8 cellular contexts compared by ENCODE assay signal in the genomic region with DNA sequence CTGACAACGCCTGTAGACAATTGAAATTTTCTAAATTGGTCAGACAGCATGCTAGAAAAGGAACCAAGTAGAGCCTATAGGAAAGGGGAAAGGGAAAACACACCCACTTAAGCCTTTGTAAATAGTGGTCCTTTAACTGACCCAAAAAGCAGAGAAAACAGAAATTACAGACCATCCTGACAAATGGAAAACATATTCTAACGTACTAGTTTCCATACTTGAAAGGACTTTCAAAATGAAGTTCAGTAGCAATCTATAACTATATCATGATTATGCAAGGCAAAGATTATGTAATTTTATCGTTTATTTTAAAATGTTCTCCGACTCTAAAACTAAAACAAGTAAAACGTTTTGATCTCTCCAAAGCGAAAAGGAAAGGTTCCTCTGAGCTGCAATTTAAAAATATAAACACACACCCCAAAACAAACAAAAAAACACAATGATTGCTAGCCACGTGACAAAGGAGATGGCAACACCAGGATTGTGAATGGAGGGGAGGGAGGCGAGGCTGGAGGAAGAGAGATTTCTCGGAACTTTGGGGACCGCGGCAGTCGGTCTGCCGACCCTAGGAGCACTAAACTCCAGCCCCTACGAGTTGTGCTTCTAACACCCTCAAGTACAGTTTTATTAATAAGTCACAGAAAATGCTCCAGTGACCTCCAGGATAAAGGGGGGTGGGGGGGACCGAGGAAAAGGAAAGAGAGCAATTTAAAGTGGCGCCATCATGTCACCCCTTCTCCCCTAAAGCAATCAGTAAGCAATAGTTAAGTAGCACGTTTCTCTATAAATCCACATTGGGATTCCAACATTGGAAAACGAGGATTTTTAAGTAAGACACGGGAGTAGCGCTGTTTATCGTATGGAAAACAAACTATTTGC. TPM values are rescaled to one million over a fixed set of nuclear protein-coding genes. Genes with fewer than 3 reads are reported as not detected.
DNase-seq lines count a peak whose midpoint lies in the region; ATAC-seq and TF ChIP-seq lines count a peak whose summit lies in the region.

No MANE protein-coding gene starts in this region.

- H3K27ac Mint-ChIP-seq in activated T-helper 1 cell treated with anti-CD3 and anti-CD28 coated beads, Interleukin-12 subunit alpha, Interleukin-12 subunit beta, Interleukin-2, Interleukin-4 antibody, amounts not matched to agents 30 ng/mL and 10 ng/mL and 1 ng/mL, durations not matched to agents 14 hours and 24 hours and 36 hours = peak overlapping the region; percentile 99

- peaks cover 8% of the 10 kb centered on the region for H3K36me3 Mint-ChIP-seq in activated T-helper 1 cell treated with anti-CD3 and anti-CD28 coated beads, Interleukin-12 subunit alpha, Interleukin-12 subunit beta, Interleukin-2, Interleukin-4 antibody, amounts not matched to agents 30 ng/mL and 10 ng/mL and 1 ng/mL, durations not matched to agents 14 hours and 24 hours and 36 hours (ENCODE audit: low read depth)

- H3K27me3 Mint-ChIP-seq in activated T-helper 1 cell treated with anti-CD3 and anti-CD28 coated beads, Interleukin-12 subunit alpha, Interleukin-12 subunit beta, Interleukin-2, Interleukin-4 antibody, amounts not matched to agents 30 ng/mL and 10 ng/mL and 1 ng/mL, durations not matched to agents 14 hours and 24 hours and 36 hours (ENCODE audit: insufficient read depth) = no peaks in the 10 kb centered on the region

- no peaks in the 10 kb centered on the region for H3K36me3 ChIP-seq in parathyroid adenoma (ENCODE audit: control insufficient read depth, insufficient read depth, low read length)

- intact Hi-C loops in activated T-helper 1 cell treated with anti-CD3 and anti-CD28 coated beads, Interleukin-12 subunit alpha, Interleukin-12 subunit beta, Interleukin-2, Interleukin-4 antibody, amounts not matched to agents 30 ng/mL and 10 ng/mL and 1 ng/mL, durations not matched to agents 14 hours and 24 hours and 36 hours (cut with micrococcal nuclease) = loop anchor here (1.0 to 10.0 kb wide), 6 partner anchors 35 to 1297 kb away; partner anchors contain the start of genes EFTUD2 and MAP3K14

- H3K79me2 ChIP-seq in parathyroid adenoma = peaks cover 57% of the 10 kb centered on the region

- no peaks in the 10 kb centered on the region for H3K27me3 ChIP-seq in parathyroid adenoma (ENCODE audit: control insufficient read depth, insufficient read depth, low read length)

- peaks cover 15% of the 10 kb centered on the region for H3K4me1 ChIP-seq in parathyroid adenoma

- CTCF ChIA-PET in GM10248 (lab: Yijun Ruan, JAX) = interaction anchor here (1.4 to 2.3 kb wide), 4 partner anchors 9 to 189 kb away, joined by 3 to 17 read pairs (median 13); no protein-coding TSS in a partner anchor

- H3K27ac ChIP-seq in parathyroid adenoma = peak overlapping the region; percentile 93

- POLR2A ChIA-PET in GM10248 (lab: Yijun Ruan, JAX) = no interaction called here

- no peak for TF ChIP-seq CTCF in GM10248 (IDR thresholded peaks at IDR 0.05; ENCODE audit: control extremely low read depth, extremely low read depth, low read depth, missing control alignments)
- TF ChIP-seq CTCF in parathyroid adenoma (IDR thresholded peaks at IDR 0.05) = no peak

- no peak overlapping the region for H3K9ac ChIP-seq in parathyroid adenoma

- peak overlapping the region; percentile 73 for H3K4me2 ChIP-seq in parathyroid adenoma (ENCODE audit: low read length)

- ATAC-seq in GM18867 (IDR thresholded peaks at IDR 0.05; ENCODE audit: unreplicated experiment) = no peak

- peak overlapping the region; percentile 86 for H3K4me3 Mint-ChIP-seq in activated T-helper 1 cell treated with anti-CD3 and anti-CD28 coated beads, Interleukin-12 subunit alpha, Interleukin-12 subunit beta, Interleukin-2, Interleukin-4 antibody, amounts not matched to agents 30 ng/mL and 10 ng/mL and 1 ng/mL, durations not matched to agents 14 hours and 24 hours and 36 hours

- H3K9me3 ChIP-seq in parathyroid adenoma (ENCODE audit: control insufficient read depth, low read length) = no peaks in the 10 kb centered on the region

- H3K4me1 Mint-ChIP-seq in activated T-helper 1 cell treated with anti-CD3 and anti-CD28 coated beads, Interleukin-12 subunit alpha, Interleukin-12 subunit beta, Interleukin-2, Interleukin-4 antibody, amounts not matched to agents 30 ng/mL and 10 ng/mL and 1 ng/mL, durations not matched to agents 14 hours and 24 hours and 36 hours (ENCODE audit: low read depth) = peaks cover 72% of the 10 kb centered on the region

- H3K4me3 ChIP-seq in parathyroid adenoma (ENCODE audit: low read depth, low read length) = peak overlapping the region; percentile 92

- DNase-seq in AG08395 (ENCODE audit: low spot score) = peak; percentile 60
- DNase-seq in GM10248 (ENCODE audit: extremely low spot score) = peak; percentile 34
- DNase-seq in NCI-H2227 treated with DMSO at 0.1 percent for 48 hours (lab: John Stamatoyannopoulos, UW) = peak; percentile 18
- peak; percentile 25 for DNase-seq in activated T-helper 1 cell treated with anti-CD3 and anti-CD28 coated beads, Interleukin-12 subunit alpha, Interleukin-12 subunit beta, Interleukin-2, Interleukin-4 antibody, amounts not matched to agents 30 ng/mL and 10 ng/mL and 1 ng/mL, durations not matched to agents 14 hours and 24 hours and 36 hours (ENCODE audit: low spot score)
- DNase-seq in germinal center (ENCODE audit: low spot score) = peak; percentile 65
- no peak for DNase-seq in NCI-H128 (lab: John Stamatoyannopoulos, UW; ENCODE audit: unreplicated experiment)

- H2AFZ ChIP-seq in parathyroid adenoma = no peak overlapping the region

- H3K9me3 Mint-ChIP-seq in activated T-helper 1 cell treated with anti-CD3 and anti-CD28 coated beads, Interleukin-12 subunit alpha, Interleukin-12 subunit beta, Interleukin-2, Interleukin-4 antibody, amounts not matched to agents 30 ng/mL and 10 ng/mL and 1 ng/mL, durations not matched to agents 14 hours and 24 hours and 36 hours = no peaks in the 10 kb centered on the region

RNA-seq across cellular contexts. Expression of gene KANSL1, which starts 1.7 kb away (rescaled TPM):
- 96.7 and 99.4 TPM in 2 replicates for total RNA-seq in activated T-helper 1 cell treated with anti-CD3 and anti-CD28 coated beads, Interleukin-12 subunit alpha, Interleukin-12 subunit beta, Interleukin-2, Interleukin-4 antibody, amounts not matched to agents 30 ng/mL and 10 ng/mL and 1 ng/mL, durations not matched to agents 14 hours and 24 hours and 36 hours
